In the genomic region with DNA sequence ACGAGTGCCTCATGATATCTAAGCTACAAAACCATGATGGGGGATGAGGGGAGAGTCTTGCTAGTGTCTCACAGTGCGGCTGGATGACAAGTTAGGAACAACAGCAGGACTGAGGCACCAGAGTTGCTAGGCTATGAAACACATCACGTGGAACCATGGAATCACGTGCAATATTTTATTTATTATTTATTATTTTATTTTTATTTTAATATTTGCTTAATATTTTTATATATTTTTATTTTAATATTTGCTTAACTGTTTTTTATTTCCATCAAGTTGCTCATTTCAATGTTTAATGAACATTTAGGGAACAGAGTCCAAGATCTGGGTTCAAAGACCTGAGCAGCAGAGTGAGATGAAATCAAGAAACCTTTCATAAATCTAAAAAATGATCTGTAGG, we compare ENCODE assay signal across 34 cellular contexts.
"Had no signal": no experiment of that assay in that cellular context is flagged by ENCODE, and none has a peak within 500 bp of the region (broad histone marks: within the 10 kb centered on the region; RNA-seq: fewer than 3 reads in every experiment).

No MANE protein-coding gene starts in this region.

- H3K4me2 ChIP-seq: KMS-11 had no signal

- H3K27me3 ChIP-seq: MG63 had no signal

- H3K9me3 ChIP-seq: MG63 had no signal

- H3K36me3 ChIP-seq: MG63 had no signal

- H3K27ac ChIP-seq: KMS-11 had no signal

- H3K4me3 ChIP-seq: MG63 had no signal

- H3K9ac ChIP-seq: KMS-11 had no signal

- DNase-seq: Karpas-422, Kasumi-1, MG63, MM.1S, MV-4-11, NCI-H1048, NCI-H1092, NCI-H1092 treated with DMSO at 0.1 percent for 48 hours, NCI-H1105, NCI-H1105 treated with DMSO at 0.1 percent for 48 hours, NCI-H1417 treated with DMSO at 0.1 percent for 48 hours, NCI-H1436, NCI-H1436 treated with DMSO at 0.1 percent for 48 hours, NCI-H146, NCI-H1694, NCI-H1694 treated with DMSO at 0.1 percent for 48 hours, NCI-H187, NCI-H187 treated with DMSO at 0.1 percent for 48 hours, NCI-H1930, NCI-H2029, NCI-H2029 treated with DMSO at 0.1 percent for 48 hours, NCI-H2081, NCI-H2081 treated with DMSO at 0.1 percent for 48 hours, NCI-H2107, NCI-H2171, NCI-H2171 treated with DMSO at 0.1 percent for 48 hours, NCI-H2227 treated with DMSO at 0.1 percent for 48 hours, NCI-H226, NCI-H345, NCI-H446, NCI-H446 treated with DMSO at 0.1 percent for 48 hours, NCI-H510A, NCI-H510A treated with DMSO at 0.1 percent for 48 hours had no signal
